Comparison of ENCODE assay signal across 8 cellular contexts in genomic region chr6:24775520-24776058, GRCh38. TPM values are rescaled to one million over a fixed set of nuclear protein-coding genes. Genes with fewer than 3 reads are reported as not detected.
DNase-seq lines count a peak whose midpoint lies in the region; ATAC-seq and TF ChIP-seq lines count a peak whose summit lies in the region.

No MANE protein-coding gene starts in this region.

- intact Hi-C loops in activated CD8-positive, alpha-beta T cell treated with anti-CD3 and anti-CD28 coated beads for 36 hours (cut with micrococcal nuclease): no loop called here

- H3K4me2 ChIP-seq in parathyroid adenoma (ENCODE audit: low read length): peak overlapping the region; percentile 100

- H3K27me3 ChIP-seq in parathyroid adenoma (ENCODE audit: control insufficient read depth, insufficient read depth, low read length): no peaks in the 10 kb centered on the region

- no peaks in the 10 kb centered on the region for H3K9me3 ChIP-seq in parathyroid adenoma (ENCODE audit: control insufficient read depth, low read length)

- no peaks in the 10 kb centered on the region for H3K36me3 ChIP-seq in parathyroid adenoma (ENCODE audit: control insufficient read depth, insufficient read depth, low read length)

- peak overlapping the region; percentile 98 for H3K4me3 Mint-ChIP-seq in activated CD8-positive, alpha-beta T cell treated with anti-CD3 and anti-CD28 coated beads for 36 hours

- peaks cover 25% of the 10 kb centered on the region for H3K4me1 Mint-ChIP-seq in activated CD8-positive, alpha-beta T cell treated with anti-CD3 and anti-CD28 coated beads for 36 hours (ENCODE audit: low read depth)

- H3K79me2 ChIP-seq in parathyroid adenoma: peaks cover 4% of the 10 kb centered on the region

- H3K4me3 ChIP-seq in fibroblast of mammary gland (ENCODE audit: control insufficient read depth, low read depth, low read length): peak overlapping the region; percentile 87
- H3K4me3 ChIP-seq in parathyroid adenoma (ENCODE audit: low read depth, low read length): peak overlapping the region; percentile 100

- DNase-seq in NCI-H146 treated with DMSO at 0.1 percent for 48 hours (lab: John Stamatoyannopoulos, UW; ENCODE audit: unreplicated experiment) (peak; percentile 50), NCI-H146 (lab: John Stamatoyannopoulos, UW) (no peak), HK-2 (ENCODE audit: unreplicated experiment) (peak; percentile 23), fibroblast of mammary gland (ENCODE audit: low read depth) (peak; percentile 57), GOT3 (lab: John Stamatoyannopoulos, UW) (no peak), cerebellar cortex (ENCODE audit: low spot score) (no peak)
- DNase-seq in activated CD8-positive, alpha-beta T cell treated with anti-CD3 and anti-CD28 coated beads for 36 hours: peak; percentile 64

- H3K4me1 ChIP-seq in parathyroid adenoma: peaks cover 3% of the 10 kb centered on the region

- ATAC-seq in activated CD8-positive, alpha-beta T cell treated with anti-CD3 and anti-CD28 coated beads for 36 hours: no peak

- H3K27ac ChIP-seq in parathyroid adenoma: peak overlapping the region; percentile 80

- no peak overlapping the region for H3K9ac ChIP-seq in parathyroid adenoma

- CTCF ChIA-PET in activated CD8-positive, alpha-beta T cell treated with anti-CD3 and anti-CD28 coated beads for 36 hours (lab: Charles Lee): interaction anchor here (0.7 to 1.9 kb wide), 6 partner anchors 10 to 242 kb away, joined by 3 to 9 read pairs (median 6); partner anchors contain the start of gene C6orf62

- no peak for TF ChIP-seq CTCF in activated CD8-positive, alpha-beta T cell treated with anti-CD3 and anti-CD28 coated beads for 36 hours (IDR thresholded peaks at IDR 0.05)
- TF ChIP-seq CTCF in fibroblast of mammary gland (conservative IDR thresholded peaks at IDR 0.05; ENCODE audit: control insufficient read depth, insufficient read depth, low read depth, low read length): no peak
- TF ChIP-seq CTCF in parathyroid adenoma (IDR thresholded peaks at IDR 0.05): no peak

- H3K9me3 Mint-ChIP-seq in activated CD8-positive, alpha-beta T cell treated with anti-CD3 and anti-CD28 coated beads for 36 hours: no peaks in the 10 kb centered on the region

- peaks cover 41% of the 10 kb centered on the region for H3K36me3 Mint-ChIP-seq in activated CD8-positive, alpha-beta T cell treated with anti-CD3 and anti-CD28 coated beads for 36 hours (ENCODE audit: low read depth)

- peak overlapping the region; percentile 100 for H3K27ac Mint-ChIP-seq in activated CD8-positive, alpha-beta T cell treated with anti-CD3 and anti-CD28 coated beads for 36 hours

- POLR2A ChIA-PET in activated CD8-positive, alpha-beta T cell treated with anti-CD3 and anti-CD28 coated beads for 36 hours (lab: Charles Lee): interaction anchor here (0.6 to 2.4 kb wide), 26 partner anchors 9 to 307 kb away, joined by 3 to 12 read pairs (median 4); partner anchors contain the start of genes ACOT13, C6orf62 and TDP2

- H2AFZ ChIP-seq in parathyroid adenoma: peak overlapping the region; percentile 100

- no peaks in the 10 kb centered on the region for H3K27me3 Mint-ChIP-seq in activated CD8-positive, alpha-beta T cell treated with anti-CD3 and anti-CD28 coated beads for 36 hours

RNA-seq across cellular contexts. Expression of gene GMNN, which starts 0.9 kb away (rescaled TPM):
- 10 to 100 TPM; 69.2 to 72.6 TPM for total RNA-seq in activated CD8-positive, alpha-beta T cell treated with anti-CD3 and anti-CD28 coated beads for 36 hours

RNA-seq across cellular contexts. Expression of gene ARMH2, which starts 23.1 kb away (rescaled TPM):
- total RNA-seq in activated CD8-positive, alpha-beta T cell treated with anti-CD3 and anti-CD28 coated beads for 36 hours: under 1 TPM in 1 of 2 experiments, not detected in 1; 0.40 TPM

RNA-seq across cellular contexts. Expression of gene C6orf62, which starts 56.6 kb away (rescaled TPM):
- total RNA-seq in activated CD8-positive, alpha-beta T cell treated with anti-CD3 and anti-CD28 coated beads for 36 hours: 100 to 1,000 TPM; 103 to 106 TPM

Comparison
In these comparisons a context has a peak if more than half of its experiments do, and no peak if none do; other contexts are left out.
1. DNase-seq: peak in NCI-H146 treated with DMSO at 0.1 percent for 48 hours (single experiment), HK-2 (single experiment), activated CD8-positive, alpha-beta T cell treated with anti-CD3 and anti-CD28 coated beads for 36 hours (single experiment) and fibroblast of mammary gland (single experiment); none in NCI-H146 (single experiment), GOT3 (single experiment) and cerebellar cortex (single experiment).